In the genomic region with DNA sequence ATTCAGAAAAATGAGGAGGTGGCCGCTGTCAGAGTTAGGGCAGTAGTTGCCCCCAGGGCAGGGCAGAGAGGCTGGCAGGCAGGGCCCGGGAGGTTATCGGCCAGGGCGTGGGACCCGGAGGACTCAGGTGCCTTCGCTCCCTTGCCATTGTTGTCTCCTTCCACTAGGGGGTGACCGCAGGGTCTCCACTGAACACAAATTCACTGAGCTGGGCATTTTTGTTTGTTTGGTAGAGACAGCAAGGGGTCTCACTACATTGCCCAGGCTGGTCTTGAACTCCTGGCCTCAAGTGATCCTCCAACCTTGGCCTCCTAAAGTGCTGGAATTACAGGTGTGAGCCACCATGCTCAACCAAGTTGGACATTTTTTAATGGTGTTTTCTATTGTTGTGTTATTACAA, we compare ENCODE assay signal across 8 cellular contexts. TPM values are rescaled to one million over a fixed set of nuclear protein-coding genes. Genes with fewer than 3 reads are reported as not detected.
DNase-seq lines count a peak whose midpoint lies in the region; ATAC-seq and TF ChIP-seq lines count a peak whose summit lies in the region.

No MANE protein-coding gene starts in this region.

- peak; percentile 47 for TF ChIP-seq CTCF in A673 (conservative IDR thresholded peaks at IDR 0.05; ENCODE audit: low read depth, low read length)
- TF ChIP-seq CTCF in GM06990 (IDR thresholded peaks at IDR 0.05; ENCODE audit: insufficient read depth, low read length, poor library complexity, severe bottlenecking) = peak; percentile 44
- TF ChIP-seq CTCF in foreskin keratinocyte (conservative IDR thresholded peaks at IDR 0.05) = peak; percentile 44

- POLR2A ChIA-PET in A673 (lab: Charles Lee; ENCODE audit: low non-redundant PET) = no interaction called here

- peak; percentile 44 for ATAC-seq in foreskin keratinocyte
- no peak for ATAC-seq in GM18873 (IDR thresholded peaks at IDR 0.05; ENCODE audit: low FRiP score, unreplicated experiment)
- no peak for ATAC-seq in GM18870 (IDR thresholded peaks at IDR 0.05; ENCODE audit: unreplicated experiment)
- no peak for ATAC-seq in GM18868 (IDR thresholded peaks at IDR 0.05; ENCODE audit: unreplicated experiment)
- ATAC-seq in HG02610 (IDR thresholded peaks at IDR 0.05; ENCODE audit: unreplicated experiment) = no peak

- peaks cover 38% of the 10 kb centered on the region for H3K36me3 ChIP-seq in A673 (ENCODE audit: insufficient read depth, low read length, poor library complexity, severe bottlenecking)
- H3K36me3 ChIP-seq in GM06990 (ENCODE audit: control insufficient read depth, insufficient read depth, low read length) = peaks cover 20% of the 10 kb centered on the region

- intact Hi-C loops in A673 (cut with micrococcal nuclease; ENCODE audit: unreplicated experiment) = loop anchor here (5.0 kb wide), 1 partner anchor 136 kb away; no protein-coding TSS in a partner anchor

- H3K27me3 ChIP-seq in A673 (replicated peaks; ENCODE audit: insufficient read depth, low read depth, low read length, poor library complexity) (no peaks in the 10 kb centered on the region), GM06990 (replicated peaks; ENCODE audit: control insufficient read depth, insufficient read depth, low read length) (no peaks in the 10 kb centered on the region), foreskin keratinocyte (no peaks in the 10 kb centered on the region)

- H3K9me3 ChIP-seq in A673 (ENCODE audit: low read depth, low read length, poor library complexity, severe bottlenecking) = no peaks in the 10 kb centered on the region

- H3K4me1 ChIP-seq in A673 (ENCODE audit: insufficient read depth, low read length, poor library complexity, severe bottlenecking) = no peaks in the 10 kb centered on the region
- H3K4me1 ChIP-seq in foreskin keratinocyte = no peaks in the 10 kb centered on the region

- DNase-seq in A673 (ENCODE audit: low spot score) (peak; percentile 50), GM06990 (ENCODE audit: extremely low read depth, insufficient read length) (no peak), RKO (ENCODE audit: low spot score) (peak; percentile 38), foreskin keratinocyte (no peak)

- H3K4me3 ChIP-seq in A673 (ENCODE audit: low read depth, low read length, poor library complexity, severe bottlenecking) (no peak overlapping the region), GM06990 (replicated peaks; ENCODE audit: low read depth, low read length) (no peak overlapping the region)

- BruUV-seq in A673 (replicated peaks; lab: Mats Ljungman, UMichigan) = no TSS peak

- H3K27ac ChIP-seq in A673 (ENCODE audit: low read depth, low read length, poor library complexity, severe bottlenecking) = no peak overlapping the region
- no peak overlapping the region for H3K27ac ChIP-seq in foreskin keratinocyte

- CTCF ChIA-PET in A673 (lab: Charles Lee) = interaction anchor here (0.6 to 1.4 kb wide), 2 partner anchors 138 to 244 kb away, joined by 3 to 4 read pairs; no protein-coding TSS in a partner anchor

RNA-seq across cellular contexts. Expression of a gene that starts 25.1 kb away (rescaled TPM):
- total RNA-seq in A673 (2021) (66.3 and 71.4 TPM in 2 replicates), foreskin keratinocyte (61.9 and 62.0 TPM in 2 replicates)
- polyA plus RNA-seq in foreskin keratinocyte = 64.0 and 66.5 TPM in 2 replicates

RNA-seq across cellular contexts. Expression of a gene that starts 32.6 kb away (rescaled TPM):
- total RNA-seq in A673 (2021) = 19.3 and 22.0 TPM in 2 replicates
- 9.2 and 13.0 TPM in 2 replicates for total RNA-seq in foreskin keratinocyte
- polyA plus RNA-seq in foreskin keratinocyte = 8.0 and 10.8 TPM in 2 replicates

Comparison
In these comparisons a context has a peak if more than half of its experiments do, and no peak if none do; other contexts are left out.
1. DNase-seq: peak in A673 (single experiment) and RKO (single experiment); none in GM06990 (single experiment) and foreskin keratinocyte (0 of 2).
2. Peak in every context shown above with its lines, with median percentiles within 50 percentile points of each other: CTCF ChIP-seq.